In genomic region chr16:89489731-89490385, GRCh38 we compare ENCODE assay signal across 8 cellular contexts. TPM values are rescaled to one million over a fixed set of nuclear protein-coding genes. Genes with fewer than 3 reads are reported as not detected.
DNase-seq lines count a peak whose midpoint lies in the region; ATAC-seq and TF ChIP-seq lines count a peak whose summit lies in the region.

No MANE protein-coding gene starts in this region.

- ATAC-seq in PC-3 (peak; percentile 4), GM19397 (IDR thresholded peaks at IDR 0.05; ENCODE audit: unreplicated experiment) (no peak)

- no peaks in the 10 kb centered on the region for H3K9me3 Mint-ChIP-seq in Calu3 (ENCODE audit: low read depth, unreplicated experiment)

- H3K27me3 ChIP-seq in PC-3 (ENCODE audit: low read length) (no peaks in the 10 kb centered on the region), ovary (no peaks in the 10 kb centered on the region)

- H3K9me2 ChIP-seq in PC-3 (replicated peaks; ENCODE audit: low read length), result no peaks in the 10 kb centered on the region

- WGBS in ovary, 3 donors, result 0 to 1% (median 0%) methylated on average over 3 to 86 of the region's 94 CpGs

- 0 out of 2 replicates have a peak, but pooled peaks cover 7% of the 10 kb centered on the region for H3K36me3 ChIP-seq in PC-3 (ENCODE audit: low read depth, low read length)
- H3K36me3 ChIP-seq in ovary, result no peaks in the 10 kb centered on the region

- BruUV-seq in Calu3 (replicated peaks; lab: Mats Ljungman, UMichigan) (no TSS peak), PC-3 (replicated peaks; lab: Mats Ljungman, UMichigan) (no TSS peak)

- peaks cover 21% of the 10 kb centered on the region for H3K4me1 ChIP-seq in PC-3 (ENCODE audit: insufficient read depth, low read length)
- peaks cover 21% of the 10 kb centered on the region for H3K4me1 ChIP-seq in ovary (ENCODE audit: insufficient read depth)

- POLR2A ChIA-PET in PC-3 (lab: Charles Lee; ENCODE audit: unreplicated experiment), result no interaction called here

- no peaks in the 10 kb centered on the region for H3K27me3 Mint-ChIP-seq in Calu3 (ENCODE audit: unreplicated experiment)

- H3K27ac ChIP-seq in PC-3 (ENCODE audit: low read length), result peak overlapping the region; percentile 40; the same call in 1 of the 2 replicates
- peak overlapping the region; percentile 96 for H3K27ac ChIP-seq in epithelial cell of prostate
- peak overlapping the region; percentile 97 to 100 for H3K27ac ChIP-seq in ovary

- no peak for TF ChIP-seq CTCF in Calu3 (IDR thresholded peaks at IDR 0.05; ENCODE audit: unreplicated experiment)
- TF ChIP-seq CTCF in PC-3 (conservative IDR thresholded peaks at IDR 0.05; ENCODE audit: low read depth, low read length), result no peak
- TF ChIP-seq CTCF in ovary (IDR thresholded peaks at IDR 0.05), result no peak

- no peak for TF ChIP-seq POLR2A in ovary (IDR thresholded peaks at IDR 0.05)

- peaks cover 63% of the 10 kb centered on the region for H3K79me2 ChIP-seq in PC-3 (ENCODE audit: low read length)

- H3K9me3 ChIP-seq in PC-3 (ENCODE audit: low read length) (no peaks in the 10 kb centered on the region), ovary (no peaks in the 10 kb centered on the region)

- peak overlapping the region; percentile 67 for H3K9ac ChIP-seq in PC-3 (ENCODE audit: low read length)

- intact Hi-C loops in Calu3 (cut with micrococcal nuclease; ENCODE audit: unreplicated experiment) (loop anchor here (5.0 kb wide), 2 partner anchors 38 to 158 kb away; no protein-coding TSS in a partner anchor), PC-3 (cut with micrococcal nuclease) (loop anchor here (2.0 to 10.0 kb wide), 3 partner anchors 15 to 158 kb away; no protein-coding TSS in a partner anchor), ovary (cut with DNase I) (loop anchor here in 1 of 4 donors (10.0 kb wide), 2 partner anchors 175 to 245 kb away; no protein-coding TSS in a partner anchor)

- H3K4me3 ChIP-seq in PC-3 (ENCODE audit: low read length) (peak overlapping the region; percentile 94), ovary (peak overlapping the region; percentile 98)

- peaks cover 59% of the 10 kb centered on the region for H3K36me3 Mint-ChIP-seq in Calu3 (ENCODE audit: insufficient read depth, unreplicated experiment)

- H3F3A ChIP-seq in PC-3 (ENCODE audit: low read length, unreplicated experiment), result no peaks in the 10 kb centered on the region

- no peak overlapping the region for H2AFZ ChIP-seq in PC-3 (ENCODE audit: low read length)

- DNase-seq in Calu3 (no peak), PC-3 (no peak), epithelial cell of prostate (ENCODE audit: low read depth, low spot score) (no peak), ovary (peak in 4 of 5 donors; percentile 34 to 65 (median 60)), SK-N-DZ (ENCODE audit: low spot score) (no peak), NCI-H1436 treated with DMSO at 0.1 percent for 48 hours (lab: John Stamatoyannopoulos, UW) (no peak), AG20443 (ENCODE audit: low spot score) (no peak)

- H3K4me3 Mint-ChIP-seq in Calu3 (ENCODE audit: low read depth, unreplicated experiment), result peak overlapping the region; percentile 90

- peaks cover 39% of the 10 kb centered on the region for H4K20me1 ChIP-seq in PC-3 (ENCODE audit: low read length)

- peaks cover 39% of the 10 kb centered on the region for H3K4me1 Mint-ChIP-seq in Calu3 (ENCODE audit: low read depth, unreplicated experiment)

- H3K27ac Mint-ChIP-seq in Calu3 (ENCODE audit: unreplicated experiment), result peak overlapping the region; percentile 97

- H3K4me2 ChIP-seq in PC-3 (ENCODE audit: low read length), result peak overlapping the region; percentile 96; the same call in 1 of the 2 replicates

- CTCF ChIA-PET in Calu3 (lab: Charles Lee) (interaction anchor here (0.9 to 1.0 kb wide), 2 partner anchors 12 to 136 kb away, joined by 3 to 7 read pairs; no protein-coding TSS in a partner anchor), PC-3 (lab: Charles Lee) (interaction anchor here (0.6 kb wide), 2 partner anchors 147 to 195 kb away, joined by 3 to 5 read pairs; no protein-coding TSS in a partner anchor)

- TF ChIP-seq EP300 in ovary (IDR thresholded peaks at IDR 0.05), result no peak

RNA-seq across cellular contexts. Expression of gene ANKRD11, which starts 0.5 kb away (rescaled TPM):
- total RNA-seq in Calu3 (2022) (227 and 242 TPM in 2 replicates), PC-3 (2014; rRNA removed) (65.0 and 92.6 TPM in 2 replicates), ovary (100 to 1,000 TPM in 5 of 7 donors, 10 to 100 TPM in 2; 56.1 to 188 (median 123) TPM)
- polyA plus RNA-seq in ovary, result 10 to 100 TPM; 52.1 to 68.5 TPM
- 47.7 and 51.2 TPM in 2 replicates for polyA plus RNA-seq in SK-N-DZ (2014; cell fraction: cytosol; rRNA removed)
- polyA plus RNA-seq in SK-N-DZ (2014; cell fraction: nucleus; rRNA removed), result 95.8 and 176 TPM in 2 replicates

RNA-seq across cellular contexts. Expression of gene SPG7, which starts 18.3 kb away (rescaled TPM):
- total RNA-seq in Calu3 (2022), result 174 and 186 TPM in 2 replicates
- total RNA-seq in PC-3 (2014; rRNA removed), result 94.3 and 106 TPM in 2 replicates
- 100 to 1,000 TPM in 3 of 7 donors, 10 to 100 TPM in 4; 73.5 to 145 (median 96.0) TPM for total RNA-seq in ovary
- 10 to 100 TPM; 48.9 to 76.7 TPM for polyA plus RNA-seq in ovary
- polyA plus RNA-seq in SK-N-DZ (2014; cell fraction: cytosol; rRNA removed), result 297 and 335 TPM in 2 replicates
- polyA plus RNA-seq in SK-N-DZ (2014; cell fraction: nucleus; rRNA removed), result 713 and 807 TPM in 2 replicates

Comparison
In these comparisons a context has a peak if more than half of its experiments do, and no peak if none do; other contexts are left out.
1. DNase-seq: peak in ovary (4 of 5); none in Calu3 (single experiment), PC-3 (single experiment), epithelial cell of prostate (single experiment), SK-N-DZ (single experiment), NCI-H1436 treated with DMSO at 0.1 percent for 48 hours (single experiment) and AG20443 (single experiment).
2. H3K27ac ChIP-seq: peak in every context shown above with its lines; median percentile 98 in ovary; 96 in epithelial cell of prostate; 40 in PC-3.